14 cellular contexts compared by ENCODE assay signal in genomic region chr3:174035317-174035886, GRCh38.
DNase-seq lines count a peak whose midpoint lies in the region; ATAC-seq lines count a peak whose summit lies in the region.
"Had no signal": no experiment of that assay in that cellular context is flagged by ENCODE, and none has a peak within 500 bp of the region (broad histone marks: within the 10 kb centered on the region; RNA-seq: fewer than 3 reads in every experiment).

No MANE protein-coding gene starts in this region.

- no peak overlapping the region for H3K4me3 Mint-ChIP-seq in immature natural killer cell
- H3K4me3 Mint-ChIP-seq: activated B cell treated with CpG ODN at 0.5 μM for 24 hours; CD4-positive, alpha-beta T cell; neural crest cell had no signal

- DNase-seq in DMS79 treated with DMSO at 0.1 percent for 48 hours (lab: John Stamatoyannopoulos, UW): peak; percentile 19
- DNase-seq in DMS79 (lab: John Stamatoyannopoulos, UW): no peak
- DNase-seq in NCI-H1105 (lab: John Stamatoyannopoulos, UW): peak; percentile 65
- DNase-seq in NCI-H82 (lab: John Stamatoyannopoulos, UW): peak; percentile 81
- peak; percentile 12 to 30 (median 22) for DNase-seq in immature natural killer cell
- DNase-seq in GM19238 (ENCODE audit: insufficient read length, low spot score): no peak
- DNase-seq in COLO829 (ENCODE audit: low spot score): no peak
- DNase-seq: activated B cell treated with CpG ODN at 0.5 μM for 24 hours; activated effector memory CD4-positive, alpha-beta T cell treated with Interleukin-2 at 50 U/mL for 16 hours; CD4-positive, alpha-beta T cell; NCI-H1048; stimulated activated naive CD4-positive, alpha-beta T cell treated with Interleukin-2 at 50 U/mL for 16 hours had no signal

- H3K27ac Mint-ChIP-seq in immature natural killer cell: no peak overlapping the region
- H3K27ac Mint-ChIP-seq: activated B cell treated with CpG ODN at 0.5 μM for 24 hours; CD4-positive, alpha-beta T cell had no signal

- no peak for ATAC-seq in GM18868 (IDR thresholded peaks at IDR 0.05; ENCODE audit: unreplicated experiment)

- no peaks in the 10 kb centered on the region for H3K4me1 Mint-ChIP-seq in immature natural killer cell
- H3K4me1 Mint-ChIP-seq: activated B cell treated with CpG ODN at 0.5 μM for 24 hours, neural crest cell had no signal

- no peaks in the 10 kb centered on the region for H3K36me3 Mint-ChIP-seq in immature natural killer cell

- peaks cover 0 to 4% (median 3%) of the 10 kb centered on the region in 3 donors for H3K27me3 Mint-ChIP-seq in immature natural killer cell (ENCODE audit: low read depth in 3 of 3)
- H3K27me3 Mint-ChIP-seq: activated B cell treated with CpG ODN at 0.5 μM for 24 hours; CD4-positive, alpha-beta T cell had no signal

- peaks cover 4 to 45% (median 15%) of the 10 kb centered on the region in 6 donors for H3K9me3 Mint-ChIP-seq in immature natural killer cell

Comparison
In these comparisons a context has a peak if more than half of its experiments do, and no peak if none do; other contexts are left out.
1. DNase-seq: peak in DMS79 treated with DMSO at 0.1 percent for 48 hours (single experiment), NCI-H1105 (single experiment), NCI-H82 (single experiment) and immature natural killer cell (3 of 3); none in DMS79 (single experiment), GM19238 (single experiment) and COLO829 (single experiment).